ENCODE assay signal across 11 cellular contexts in genomic region chr3:149554826-149555225, GRCh38.
A peak's percentile ranks its signal among the peaks of the same experiment; 100 is the strongest.
DNase-seq lines count a peak whose midpoint lies in the region; ATAC-seq and TF ChIP-seq lines count a peak whose summit lies in the region.
"Had no signal": no experiment of that assay in that cellular context is flagged by ENCODE, and none has a peak within 500 bp of the region (broad histone marks: within the 10 kb centered on the region; RNA-seq: fewer than 3 reads in every experiment).

No MANE protein-coding gene starts in this region.

- no peaks in the 10 kb centered on the region for H3K36me3 ChIP-seq in endodermal cell (ENCODE audit: control insufficient read depth, insufficient read depth, low read length)

- H3K4me3 Mint-ChIP-seq in endodermal cell (no peak overlapping the region), nephron (peak overlapping the region in 2 of 3 experiments; percentile 15 to 36)
- H3K4me3 Mint-ChIP-seq: stimulated activated naive CD8-positive, alpha-beta T cell treated with anti-CD3 and anti-CD28 coated beads, Interleukin-15, Interleukin-2, amounts not matched to agents 100 ng/mL and 50 ng/mL, for 24 hours had no signal

- H3K27me3 ChIP-seq in AG04450 (ENCODE audit: control insufficient read depth, insufficient read depth, low read length) = no peaks in the 10 kb centered on the region
- H3K27me3 ChIP-seq in endodermal cell (ENCODE audit: control insufficient read depth, insufficient read depth, low read length, poor library complexity, severe bottlenecking) = no peaks in the 10 kb centered on the region

- H3K27me3 Mint-ChIP-seq in endodermal cell (ENCODE audit: insufficient read depth) (no peaks in the 10 kb centered on the region), nephron (ENCODE audit: low read depth) (no peaks in the 10 kb centered on the region)

- H3K27ac Mint-ChIP-seq in endodermal cell = no peak overlapping the region
- peak overlapping the region; percentile 89 to 96 (median 92) for H3K27ac Mint-ChIP-seq in nephron
- H3K27ac Mint-ChIP-seq: activated naive CD4-positive, alpha-beta T cell treated with anti-CD3 and anti-CD28 coated beads, Interleukin-2, amount 50 U/mL, for 72 hours; stimulated activated naive CD8-positive, alpha-beta T cell treated with anti-CD3 and anti-CD28 coated beads, Interleukin-15, Interleukin-2, amounts not matched to agents 100 ng/mL and 50 ng/mL, for 24 hours had no signal

- H3K4me3 ChIP-seq in AG04450 (ENCODE audit: low read depth, low read length) = no peak overlapping the region
- no peak overlapping the region for H3K4me3 ChIP-seq in endodermal cell (ENCODE audit: low read length)

- H3K9me3 ChIP-seq in AG04450 (ENCODE audit: control insufficient read depth, insufficient read depth, low read length) (no peaks in the 10 kb centered on the region), endodermal cell (ENCODE audit: control insufficient read depth, low read length) (no peaks in the 10 kb centered on the region)

- peaks cover 5% of the 10 kb centered on the region for H3K4me1 ChIP-seq in endodermal cell (ENCODE audit: control insufficient read depth, insufficient read depth, low read length)

- POLR2A ChIA-PET in AG04450 (lab: Yijun Ruan, JAX) = interaction anchor here (0.6 to 1.6 kb wide), 2 partner anchors 21 to 99 kb away, joined by 3 to 6 read pairs; no protein-coding TSS in a partner anchor

- TF ChIP-seq CTCF in AG04450 (IDR thresholded peaks at IDR 0.05; ENCODE audit: low read depth, low read length) (no peak), endodermal cell (conservative IDR thresholded peaks at IDR 0.05) (no peak), nephron (IDR thresholded peaks at IDR 0.05; ENCODE audit: unreplicated experiment in 3 of 3) (no peak)

- ATAC-seq in HG03139 (IDR thresholded peaks at IDR 0.05; ENCODE audit: unreplicated experiment) (no peak), HG02970 (IDR thresholded peaks at IDR 0.05; ENCODE audit: low FRiP score, unreplicated experiment) (no peak)

- H3K4me1 Mint-ChIP-seq in endodermal cell = peaks cover 38% of the 10 kb centered on the region
- peaks cover 75% of the 10 kb centered on the region for H3K4me1 Mint-ChIP-seq in nephron

- H3K36me3 Mint-ChIP-seq in endodermal cell (ENCODE audit: low read depth) (peaks cover 2% of the 10 kb centered on the region), nephron (ENCODE audit: low read depth) (peaks cover 12% of the 10 kb centered on the region)
- H3K36me3 Mint-ChIP-seq: activated naive CD4-positive, alpha-beta T cell treated with anti-CD3 and anti-CD28 coated beads, Interleukin-2, amount 50 U/mL, for 72 hours had no signal

- H3K9me3 Mint-ChIP-seq in endodermal cell (no peaks in the 10 kb centered on the region), nephron (no peaks in the 10 kb centered on the region)
- H3K9me3 Mint-ChIP-seq: activated naive CD4-positive, alpha-beta T cell treated with anti-CD3 and anti-CD28 coated beads, Interleukin-2, amount 50 U/mL, for 72 hours; stimulated activated naive CD8-positive, alpha-beta T cell treated with anti-CD3 and anti-CD28 coated beads, Interleukin-15, Interleukin-2, amounts not matched to agents 100 ng/mL and 50 ng/mL, for 24 hours had no signal

- no peak overlapping the region for H3K9ac ChIP-seq in endodermal cell (ENCODE audit: extremely low read depth, low read length, poor library complexity, severe bottlenecking)

- H3K27ac ChIP-seq in AG04450 (ENCODE audit: low read depth, low read length) (peak overlapping the region; percentile 77), endodermal cell (ENCODE audit: low read depth, low read length) (peak overlapping the region; percentile 12)

- CTCF ChIA-PET in AG04450 (lab: Charles Lee) = interaction anchor here (1.3 to 2.6 kb wide), 2 partner anchors 24 to 163 kb away, joined by 6 to 9 read pairs; no protein-coding TSS in a partner anchor

- DNase-seq in AG04450 (ENCODE audit: low read depth, low spot score) (no peak), M059J (ENCODE audit: low read depth) (peak; percentile 92), endodermal cell (no peak), NCI-H1694 (lab: John Stamatoyannopoulos, UW) (no peak), SIG-M5 (lab: John Stamatoyannopoulos, UW) (no peak)
- DNase-seq: COR-L47 had no signal

- WGBS in endodermal cell (ENCODE audit: insufficient coverage in 1 of 2, insufficient read length in 1 of 2), 2 experiments = 87 to 90% methylated on average over 4 of the region's 4 CpGs
